ENCODE assay signal across 6 cellular contexts in the genomic region with DNA sequence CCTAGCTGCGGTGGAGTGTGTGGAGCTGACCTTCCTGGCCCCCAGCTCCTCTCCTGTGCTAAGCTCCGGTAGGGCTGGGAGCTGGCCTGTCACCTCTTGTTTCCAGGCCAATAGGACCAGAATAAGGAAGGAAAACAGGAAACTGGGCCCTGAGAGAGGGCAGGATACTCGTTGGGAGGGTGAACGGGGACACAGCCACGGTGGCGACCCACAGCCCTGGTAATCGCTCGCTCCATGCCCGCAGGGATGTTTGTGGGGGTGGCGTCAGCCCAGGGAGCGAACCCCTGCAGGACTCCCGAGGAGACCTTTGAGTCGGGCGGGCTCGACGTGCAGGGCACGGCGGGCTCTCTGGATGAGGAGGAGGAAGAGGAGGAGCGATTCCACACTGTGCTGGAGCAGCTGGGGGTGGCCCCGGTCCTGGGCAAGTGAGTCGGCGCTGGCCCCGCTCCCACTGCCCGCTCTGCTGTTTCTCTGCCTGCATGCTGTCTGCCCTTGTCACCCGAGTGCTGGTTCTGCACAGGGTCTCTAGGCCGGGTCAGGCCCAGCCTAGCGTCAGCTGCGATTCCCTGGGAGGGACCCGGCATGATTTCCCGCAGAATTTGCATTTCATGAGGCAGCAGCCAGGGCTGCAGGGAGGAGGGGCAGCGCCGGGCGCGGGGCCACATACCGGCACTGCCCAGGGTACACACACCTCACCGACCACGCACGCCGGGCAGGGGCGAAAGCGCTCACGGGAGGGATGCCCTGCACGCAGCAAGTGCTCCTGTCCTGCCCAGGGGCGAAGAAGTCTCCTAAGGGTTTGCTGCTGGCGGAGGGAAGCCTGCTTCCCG. TPM values are rescaled to one million over a fixed set of nuclear protein-coding genes. Genes with fewer than 3 reads are reported as not detected.
A peak's percentile ranks its signal among the peaks of the same experiment; 100 is the strongest.
DNase-seq lines count a peak whose midpoint lies in the region; ATAC-seq and TF ChIP-seq lines count a peak whose summit lies in the region.

No MANE protein-coding gene starts in this region.

- DNase-seq in ELF-1 (ENCODE audit: low read depth, low spot score), result peak; percentile 48
- DNase-seq in adrenal gland, result peak in 2 of 7 donors; percentile 47 to 62
- DNase-seq in SKM-1 treated with dmso at 0.1 percent for 144 hours (lab: John Stamatoyannopoulos, UW; ENCODE audit: unreplicated experiment), result no peak
- DNase-seq in NCI-H1436 (lab: John Stamatoyannopoulos, UW), result no peak

- H3K4me3 ChIP-seq in adrenal gland (peak overlapping the region in 2 of 4 donors; percentile 8 to 54), muscle layer of colon (ENCODE audit: low read depth in 1 of 2, low read length in 2 of 2) (peak overlapping the region; percentile 27 to 38)

- WGBS in adrenal gland, 4 donors, result 36 to 52% (median 41%) methylated on average over 8 to 46 of the region's 46 CpGs

- H3K27ac ChIP-seq in adrenal gland, result peak overlapping the region in 3 of 5 donors; percentile 32 to 53 (median 35)
- H3K27ac ChIP-seq in muscle layer of colon (ENCODE audit: low read depth, low read length), result no peak overlapping the region

- no peak for TF ChIP-seq POLR2A in adrenal gland (IDR thresholded peaks at IDR 0.05)

- H3K27me3 ChIP-seq in adrenal gland (no peaks in the 10 kb centered on the region), muscle layer of colon (ENCODE audit: control insufficient read depth in 1 of 2, insufficient read depth in 2 of 2, low read length in 2 of 2) (peaks cover 36 to 81% of the 10 kb centered on the region in 2 donors)

- no peak for TF ChIP-seq CTCF in adrenal gland (IDR thresholded peaks at IDR 0.05)

- intact Hi-C loops in adrenal gland (cut with DNase I), result no loop called here

- H3K4me1 ChIP-seq in adrenal gland (replicated peaks in 1 of 2) (peaks cover 42 to 73% of the 10 kb centered on the region in 2 donors), muscle layer of colon (ENCODE audit: insufficient read depth, low read length) (peaks cover 27% of the 10 kb centered on the region)

- no peak overlapping the region for H3K9ac ChIP-seq in muscle layer of colon (ENCODE audit: low read length)

- H3K36me3 ChIP-seq in adrenal gland (replicated peaks in 1 of 2) (peaks cover 0 to 9% of the 10 kb centered on the region in 2 donors), muscle layer of colon (ENCODE audit: insufficient read depth, low read length) (peaks cover 15% of the 10 kb centered on the region)

- ATAC-seq in GM19023 (IDR thresholded peaks at IDR 0.05; ENCODE audit: unreplicated experiment), result no peak

- no peaks in the 10 kb centered on the region for H3K9me3 ChIP-seq in adrenal gland (replicated peaks in 1 of 3)
- no peaks in the 10 kb centered on the region for H3K9me3 ChIP-seq in muscle layer of colon (ENCODE audit: low read length)

RNA-seq across cellular contexts. Expression of a gene that starts 1.6 kb away (rescaled TPM):
- total RNA-seq in adrenal gland, result 10 to 100 TPM in 6 of 8 donors, 1 to 10 TPM in 2; 5.9 to 22.6 (median 15.6) TPM
- 10 to 100 TPM in 2 of 3 donors, 1 to 10 TPM in 1; 1.0 to 91.3 (median 39.3) TPM for polyA plus RNA-seq in adrenal gland

RNA-seq across cellular contexts. Expression of a gene that starts 3.4 kb away (rescaled TPM):
- total RNA-seq in adrenal gland, result 100 to 1,000 TPM; 182 to 387 (median 330) TPM
- polyA plus RNA-seq in adrenal gland, result 100 to 1,000 TPM; 111 to 268 (median 246) TPM

RNA-seq across cellular contexts. Expression of a gene that starts 10.6 kb away (rescaled TPM):
- 100 to 1,000 TPM in 4 of 8 donors, 10 to 100 TPM in 4; 75.9 to 311 (median 124) TPM for total RNA-seq in adrenal gland
- polyA plus RNA-seq in adrenal gland, result 100 to 1,000 TPM in 2 of 3 donors, 10 to 100 TPM in 1; 46.2 to 403 (median 162) TPM

RNA-seq across cellular contexts. Expression of a gene that starts 13.0 kb away (rescaled TPM):
- 100 to 1,000 TPM in 4 of 8 donors, 10 to 100 TPM in 4; 26.2 to 206 (median 108) TPM for total RNA-seq in adrenal gland
- polyA plus RNA-seq in adrenal gland, result 100 to 1,000 TPM in 1 of 3 donors, 10 to 100 TPM in 2; 43.3 to 163 (median 96.5) TPM

RNA-seq across cellular contexts. Expression of a gene that starts 13.3 kb away (rescaled TPM):
- total RNA-seq in adrenal gland, result 100 to 1,000 TPM in 2 of 8 donors, 10 to 100 TPM in 6; 39.7 to 207 (median 75.4) TPM
- polyA plus RNA-seq in adrenal gland, result 10 to 100 TPM in 2 of 3 donors, 1 to 10 TPM in 1; 5.2 to 50.4 (median 41.2) TPM
